ENCODE assay signal across 1 cellular context in the genomic region with DNA sequence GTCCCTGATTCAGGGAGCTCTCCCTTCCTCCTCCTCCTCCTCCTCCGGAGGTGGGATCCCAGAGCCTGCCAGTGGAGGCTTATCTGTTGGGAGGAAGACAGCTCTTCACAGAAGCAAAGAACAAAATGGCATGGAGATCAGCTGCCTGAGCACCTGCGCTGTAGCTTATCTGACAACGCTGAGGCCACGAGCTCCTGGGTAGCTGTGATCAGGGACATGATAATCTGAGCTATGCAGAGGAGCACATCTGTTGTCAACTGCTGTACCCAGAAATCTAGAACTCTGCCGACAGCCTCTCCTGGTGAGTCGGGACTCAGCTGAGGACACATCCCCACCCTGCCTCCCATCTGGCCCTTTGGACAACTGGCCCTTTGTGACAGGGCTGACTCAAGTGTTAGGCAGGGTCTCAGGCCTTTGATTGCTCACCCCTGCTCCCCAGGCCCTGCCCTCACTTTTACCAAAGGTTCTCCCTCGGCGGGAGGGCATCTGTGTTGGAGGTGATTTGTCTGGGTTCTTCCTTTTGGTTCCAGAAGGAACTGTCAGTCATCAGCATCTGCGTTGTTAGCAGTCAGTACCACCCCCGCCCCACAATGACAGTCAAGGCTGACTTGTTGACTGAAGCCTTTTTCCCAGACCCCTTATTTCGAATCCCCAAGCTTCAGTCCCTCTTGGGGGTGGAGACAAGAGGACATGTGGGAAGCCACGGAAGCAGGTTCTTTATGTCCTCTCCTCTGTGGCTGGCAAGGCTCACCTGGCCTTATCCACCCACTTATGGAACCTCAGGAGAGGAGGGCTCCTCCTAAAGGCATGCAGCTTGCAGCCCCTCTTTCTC.
TF ChIP-seq lines count a peak whose summit lies in the region.

No MANE protein-coding gene starts in this region.

TF ChIP-seq in GM12878, 131 proteins besides CTCF, POLR2A, EP300 and RAD21:
- TF ChIP-seq TBL1XR1 (IDR thresholded peaks at IDR 0.05; ENCODE audit: low read depth, low read length) (no peak), POU2F2 (IDR thresholded peaks at IDR 0.05; ENCODE audit: borderline replicate concordance, low read depth, low read length) (no peak), SRF (IDR thresholded peaks at IDR 0.05; ENCODE audit: low read depth in 2 of 2, low read length in 2 of 2) (no peak), NR2C1 (IDR thresholded peaks at IDR 0.05) (no peak), IKZF1 (conservative IDR thresholded peaks at IDR 0.05) (no peak)
- TF ChIP-seq, protein P1, sequence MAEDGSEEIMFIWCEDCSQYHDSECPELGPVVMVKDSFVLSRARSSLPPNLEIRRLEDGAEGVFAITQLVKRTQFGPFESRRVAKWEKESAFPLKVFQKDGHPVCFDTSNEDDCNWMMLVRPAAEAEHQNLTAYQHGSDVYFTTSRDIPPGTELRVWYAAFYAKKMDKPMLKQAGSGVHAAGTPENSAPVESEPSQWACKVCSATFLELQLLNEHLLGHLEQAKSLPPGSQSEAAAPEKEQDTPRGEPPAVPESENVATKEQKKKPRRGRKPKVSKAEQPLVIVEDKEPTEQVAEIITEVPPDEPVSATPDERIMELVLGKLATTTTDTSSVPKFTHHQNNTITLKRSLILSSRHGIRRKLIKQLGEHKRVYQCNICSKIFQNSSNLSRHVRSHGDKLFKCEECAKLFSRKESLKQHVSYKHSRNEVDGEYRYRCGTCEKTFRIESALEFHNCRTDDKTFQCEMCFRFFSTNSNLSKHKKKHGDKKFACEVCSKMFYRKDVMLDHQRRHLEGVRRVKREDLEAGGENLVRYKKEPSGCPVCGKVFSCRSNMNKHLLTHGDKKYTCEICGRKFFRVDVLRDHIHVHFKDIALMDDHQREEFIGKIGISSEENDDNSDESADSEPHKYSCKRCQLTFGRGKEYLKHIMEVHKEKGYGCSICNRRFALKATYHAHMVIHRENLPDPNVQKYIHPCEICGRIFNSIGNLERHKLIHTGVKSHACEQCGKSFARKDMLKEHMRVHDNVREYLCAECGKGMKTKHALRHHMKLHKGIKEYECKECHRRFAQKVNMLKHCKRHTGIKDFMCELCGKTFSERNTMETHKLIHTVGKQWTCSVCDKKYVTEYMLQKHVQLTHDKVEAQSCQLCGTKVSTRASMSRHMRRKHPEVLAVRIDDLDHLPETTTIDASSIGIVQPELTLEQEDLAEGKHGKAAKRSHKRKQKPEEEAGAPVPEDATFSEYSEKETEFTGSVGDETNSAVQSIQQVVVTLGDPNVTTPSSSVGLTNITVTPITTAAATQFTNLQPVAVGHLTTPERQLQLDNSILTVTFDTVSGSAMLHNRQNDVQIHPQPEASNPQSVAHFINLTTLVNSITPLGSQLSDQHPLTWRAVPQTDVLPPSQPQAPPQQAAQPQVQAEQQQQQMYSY (CRISPR knock-in tag; IDR thresholded peaks at IDR 0.05): no peak
